Comparison of ENCODE assay signal across 15 cellular contexts in genomic region chr9:107215381-107215780, GRCh38.
DNase-seq lines count a peak whose midpoint lies in the region; ATAC-seq and TF ChIP-seq lines count a peak whose summit lies in the region.
"Had no signal": no experiment of that assay in that cellular context is flagged by ENCODE, and none has a peak within 500 bp of the region (broad histone marks: within the 10 kb centered on the region; RNA-seq: fewer than 3 reads in every experiment).

No MANE protein-coding gene starts in this region.

- DNase-seq in A172 (ENCODE audit: low spot score) (peak; percentile 79), HFFc6 (peak; percentile 35), SJSA1 (ENCODE audit: low read depth in 1 of 2, low spot score in 2 of 2) (peak in 1 of 2 experiments; percentile 23), fibroblast of the aortic adventitia (ENCODE audit: low read depth) (peak; percentile 27), NCI-H82 treated with DMSO at 0.1 percent for 48 hours (lab: John Stamatoyannopoulos, UW; ENCODE audit: unreplicated experiment) (no peak), NCI-H526 treated with DMSO at 0.1 percent for 48 hours (lab: John Stamatoyannopoulos, UW) (no peak), WERI-Rb-1 (no peak)
- DNase-seq: activated CD4-positive, alpha-beta T cell treated with anti-CD3 and anti-CD28 coated beads for 1 hour; mesendoderm; NCI-H2227 treated with DMSO at 0.1 percent for 48 hours had no signal

- H3K27ac ChIP-seq in SJSA1 (peak overlapping the region; percentile 80; the same call in 1 of the 2 replicates), WERI-Rb-1 (no peak overlapping the region)

- no peaks in the 10 kb centered on the region for H3K9me3 Mint-ChIP-seq in HFFc6
- H3K9me3 Mint-ChIP-seq: dendritic cell treated with granulocyte-macrophage colony-stimulating factor and Interleukin-4, amounts not matched to agents 40 ng/mL and 50 ng/mL, for 4 days had no signal

- H3K36me3 Mint-ChIP-seq in HFFc6 (ENCODE audit: low read depth): no peaks in the 10 kb centered on the region
- H3K36me3 Mint-ChIP-seq: activated naive CD8-positive, alpha-beta T cell had no signal

- peaks cover 39% of the 10 kb centered on the region for H3K4me1 ChIP-seq in SJSA1 (replicated peaks)
- H3K4me1 ChIP-seq: HAP-1 had no signal

- H3K27me3 Mint-ChIP-seq in HFFc6 (ENCODE audit: insufficient read depth): no peaks in the 10 kb centered on the region; the same call in 1 of the 2 replicates
- H3K27me3 Mint-ChIP-seq: activated naive CD8-positive, alpha-beta T cell; dendritic cell treated with granulocyte-macrophage colony-stimulating factor and Interleukin-4, amounts not matched to agents 40 ng/mL and 50 ng/mL, for 4 days had no signal

- TF ChIP-seq CTCF in HFFc6 (IDR thresholded peaks at IDR 0.05) (no peak), fibroblast of the aortic adventitia (IDR thresholded peaks at IDR 0.05; ENCODE audit: insufficient read depth, low read length) (no peak), WERI-Rb-1 (IDR thresholded peaks at IDR 0.05; ENCODE audit: low read depth, low read length) (no peak)

- no peak for ATAC-seq in HG02870 (IDR thresholded peaks at IDR 0.05; ENCODE audit: unreplicated experiment)

- peaks cover 40% of the 10 kb centered on the region for H3K4me1 Mint-ChIP-seq in HFFc6 (ENCODE audit: low read depth)

- H3K27ac Mint-ChIP-seq in HFFc6: peak overlapping the region; percentile 25; the same call in 1 of the 2 replicates
- H3K27ac Mint-ChIP-seq: activated naive CD8-positive, alpha-beta T cell; dendritic cell treated with granulocyte-macrophage colony-stimulating factor and Interleukin-4, amounts not matched to agents 40 ng/mL and 50 ng/mL, for 4 days had no signal

- no peaks in the 10 kb centered on the region for H3K36me3 ChIP-seq in SJSA1
- H3K36me3 ChIP-seq in WERI-Rb-1: no peaks in the 10 kb centered on the region
- H3K36me3 ChIP-seq: HAP-1 had no signal

- H3K4me3 ChIP-seq in SJSA1: no peak overlapping the region
- no peak overlapping the region for H3K4me3 ChIP-seq in fibroblast of the aortic adventitia (ENCODE audit: low read depth, low read length)
- H3K4me3 ChIP-seq in WERI-Rb-1 (ENCODE audit: low read depth, low read length): no peak overlapping the region
- H3K4me3 ChIP-seq: HAP-1, smooth muscle cell had no signal

- no peaks in the 10 kb centered on the region for H3K9me3 ChIP-seq in SJSA1 (replicated peaks)
- no peaks in the 10 kb centered on the region for H3K9me3 ChIP-seq in WERI-Rb-1 (ENCODE audit: severe bottlenecking)
- H3K9me3 ChIP-seq: HAP-1 had no signal

- H3K27me3 ChIP-seq in SJSA1 (replicated peaks) (no peaks in the 10 kb centered on the region), WERI-Rb-1 (ENCODE audit: insufficient read depth, low read depth, severe bottlenecking) (no peaks in the 10 kb centered on the region)

- 0 out of 2 replicates have a peak overlapping the region, but pooled peaks have one; percentile 1 for H3K4me3 Mint-ChIP-seq in HFFc6
- H3K4me3 Mint-ChIP-seq: activated naive CD8-positive, alpha-beta T cell; dendritic cell treated with granulocyte-macrophage colony-stimulating factor and Interleukin-4, amounts not matched to agents 40 ng/mL and 50 ng/mL, for 4 days had no signal

Comparison
In these comparisons a context has a peak if more than half of its experiments do, and no peak if none do; other contexts are left out.
1. DNase-seq: peak in A172 (single experiment), HFFc6 (single experiment) and fibroblast of the aortic adventitia (single experiment); none in NCI-H82 treated with DMSO at 0.1 percent for 48 hours (single experiment), NCI-H526 treated with DMSO at 0.1 percent for 48 hours (single experiment) and WERI-Rb-1 (single experiment).